In genomic region chr4:55364691-55365346, GRCh38 we compare ENCODE assay signal across 1 cellular context.
TF ChIP-seq lines count a peak whose summit lies in the region.

No MANE protein-coding gene starts in this region.

TF ChIP-seq in endothelial cell of umbilical vein, 7 proteins besides CTCF, POLR2A, EP300 and RAD21 (continued from another document):
- TF ChIP-seq MAX (IDR thresholded peaks at IDR 0.05; ENCODE audit: insufficient read depth, insufficient read length) (no peak), FOS (IDR thresholded peaks at IDR 0.05; ENCODE audit: borderline replicate concordance, insufficient read depth, low read length) (no peak), POLR2AphosphoS5 (IDR thresholded peaks at IDR 0.05; ENCODE audit: insufficient read depth, low read depth, low read length) (no peak), MYC (IDR thresholded peaks at IDR 0.05; ENCODE audit: low read depth, low read length) (no peak)
